In genomic region chr5:132053483-132053882, GRCh38 we compare ENCODE assay signal across 19 cellular contexts. TPM values are rescaled to one million over a fixed set of nuclear protein-coding genes. Genes with fewer than 3 reads are reported as not detected.
"Had no signal": no experiment of that assay in that cellular context is flagged by ENCODE, and none has a peak within 500 bp of the region (broad histone marks: within the 10 kb centered on the region; RNA-seq: fewer than 3 reads in every experiment).

No MANE protein-coding gene starts in this region.

- H3K9me3 Mint-ChIP-seq: activated T-cell treated with anti-CD3 and anti-CD28 coated beads, Interleukin-2, amount 50 U/mL, for 4 hours; T-helper 1 cell treated with Interleukin-12 subunit alpha and Interleukin-12 subunit beta and Interleukin-4 antibody, amounts not matched to agents 30 μg/mL and 1 μg/mL, for 36 hours had no signal

- H3K36me3 ChIP-seq: ascending aorta, gastrocnemius medialis, tibial nerve had no signal

- FAIRE-seq: small intestine, TTC549 had no signal

- H3K4me3 ChIP-seq: ascending aorta, gastrocnemius medialis, tibial nerve had no signal

- H3K9me3 ChIP-seq: ascending aorta, gastrocnemius medialis, tibial nerve had no signal

- H3K27ac ChIP-seq: ascending aorta, epithelial cell of prostate, gastrocnemius medialis, parathyroid adenoma, tibial nerve had no signal

- H3K36me3 Mint-ChIP-seq: activated CD8-positive, alpha-beta memory T cell treated with anti-CD3 and anti-CD28 coated beads, Interleukin-2, amount 10 ng/mL, durations not matched to agents 7 days and 5 days had no signal

- DNase-seq: activated CD4-positive, CD25-positive, alpha-beta regulatory T cell; activated CD8-positive, alpha-beta memory T cell treated with anti-CD3 and anti-CD28 coated beads, Interleukin-2, amount 10 ng/mL, durations not matched to agents 7 days and 5 days; activated gamma-delta T cell; activated T-cell treated with anti-CD3 and anti-CD28 coated beads, Interleukin-2, amount 50 U/mL, for 4 hours; cortex of kidney; effector memory CD4-positive, alpha-beta T cell; gastrocnemius medialis; small intestine had no signal

- ATAC-seq: activated CD8-positive, alpha-beta memory T cell treated with anti-CD3 and anti-CD28 coated beads, Interleukin-2, amount 10 ng/mL, durations not matched to agents 7 days and 5 days; activated T-cell treated with anti-CD3 and anti-CD28 coated beads, Interleukin-2, amount 50 U/mL, for 4 hours; gastrocnemius medialis; right cardiac atrium had no signal

- H3K4me1 ChIP-seq: ascending aorta, gastrocnemius medialis, parathyroid adenoma, tibial nerve had no signal

- H3K4me3 Mint-ChIP-seq: activated CD8-positive, alpha-beta memory T cell treated with anti-CD3 and anti-CD28 coated beads, Interleukin-2, amount 10 ng/mL, durations not matched to agents 7 days and 5 days; activated T-cell treated with anti-CD3 and anti-CD28 coated beads, Interleukin-2, amount 50 U/mL, for 4 hours; T-helper 1 cell treated with Interleukin-12 subunit alpha and Interleukin-12 subunit beta and Interleukin-4 antibody, amounts not matched to agents 30 μg/mL and 1 μg/mL, for 36 hours had no signal

- H3K27me3 ChIP-seq: ascending aorta, tibial nerve had no signal

- H3K27ac Mint-ChIP-seq: activated CD8-positive, alpha-beta memory T cell treated with anti-CD3 and anti-CD28 coated beads, Interleukin-2, amount 10 ng/mL, durations not matched to agents 7 days and 5 days; T-helper 1 cell treated with Interleukin-12 subunit alpha and Interleukin-12 subunit beta and Interleukin-4 antibody, amounts not matched to agents 30 μg/mL and 1 μg/mL, for 36 hours had no signal

RNA-seq across cellular contexts. Expression of gene IL3, which starts 7.0 kb away (rescaled TPM):
- total RNA-seq: ascending aorta, bronchial epithelial cell, gastrocnemius medialis, kidney epithelial cell, lower leg skin, myocyte, right cardiac atrium, tibial nerve had no signal

RNA-seq across cellular contexts. Expression of gene CSF2, which starts 20.1 kb away (rescaled TPM):
- total RNA-seq: ascending aorta, bronchial epithelial cell, gastrocnemius medialis, lower leg skin, myocyte, right cardiac atrium, tibial nerve had no signal
